Comparison of ENCODE assay signal across 18 cellular contexts in the genomic region with DNA sequence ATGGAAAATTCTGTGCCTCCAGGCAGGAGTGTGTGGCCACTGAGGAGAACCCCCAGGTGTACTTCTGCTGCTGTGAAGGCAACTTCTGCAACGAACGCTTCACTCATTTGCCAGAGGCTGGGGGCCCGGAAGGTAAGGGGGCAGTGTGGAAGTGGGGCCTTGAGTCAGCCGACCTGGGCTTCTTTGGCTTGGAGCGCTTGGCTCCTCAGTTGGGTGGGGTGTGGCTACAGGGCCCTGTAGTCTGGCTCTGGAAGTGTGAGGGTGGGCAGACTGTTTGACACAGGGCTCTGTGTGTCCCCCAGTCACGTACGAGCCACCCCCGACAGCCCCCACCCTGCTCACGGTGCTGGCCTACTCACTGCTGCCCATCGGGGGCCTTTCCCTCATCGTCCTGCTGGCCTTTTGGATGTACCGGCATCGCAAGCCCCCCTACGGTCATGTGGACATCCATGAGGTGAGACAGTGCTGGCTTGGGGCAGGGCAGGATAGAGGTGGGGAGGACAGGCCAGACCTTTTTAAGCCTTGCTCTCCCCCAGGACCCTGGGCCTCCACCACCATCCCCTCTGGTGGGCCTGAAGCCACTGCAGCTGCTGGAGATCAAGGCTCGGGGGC. TPM values are rescaled to one million over a fixed set of nuclear protein-coding genes. Genes with fewer than 3 reads are reported as not detected.
DNase-seq lines count a peak whose midpoint lies in the region; ATAC-seq, FAIRE-seq and TF ChIP-seq lines count a peak whose summit lies in the region.
"Had no signal": no experiment of that assay in that cellular context is flagged by ENCODE, and none has a peak within 500 bp of the region (broad histone marks: within the 10 kb centered on the region; RNA-seq: fewer than 3 reads in every experiment).

No MANE protein-coding gene starts in this region.

- H3K36me3 Mint-ChIP-seq in astrocyte (ENCODE audit: low read depth, unreplicated experiment) = peaks cover 8% of the 10 kb centered on the region
- H3K36me3 Mint-ChIP-seq in nephron progenitor cell (ENCODE audit: low read depth) = peaks cover 47% of the 10 kb centered on the region
- peaks cover 12% of the 10 kb centered on the region for H3K36me3 Mint-ChIP-seq in stimulated activated memory B cell treated with anti-CD40 and anti-IgM and Interleukin-4, amounts not matched to agents 10 μg/mL and 1 μg/mL and 100 μg/mL, for 72 hours

- TF ChIP-seq CTCF in astrocyte (IDR thresholded peaks at IDR 0.05; ENCODE audit: insufficient read depth, low read depth, low read length) (no peak), nephron progenitor cell (IDR thresholded peaks at IDR 0.05) (no peak)

- no peak for DNase-seq in stimulated activated naive CD8-positive, alpha-beta T cell treated with anti-CD3 and anti-CD28 coated beads, Interleukin-15, amount 100 ng/mL, for 72 hours
- no peak for DNase-seq in stimulated activated naive CD8-positive, alpha-beta T cell treated with anti-CD3 and anti-CD28 coated beads, Interleukin-15, Interleukin-2, amounts not matched to agents 100 U/mL and 50 U/mL, for 24 hours
- DNase-seq in astrocyte (ENCODE audit: low read depth) = no peak
- no peak for DNase-seq in nephron progenitor cell
- no peak for DNase-seq in NCI-H2171 (lab: John Stamatoyannopoulos, UW)
- DNase-seq in cerebellum (ENCODE audit: low spot score) = no peak
- DNase-seq: CD8-positive, alpha-beta memory T cell; COR-L47; DMS 273 treated with DMSO at 0.1 percent for 48 hours; GM23248; HCEC 1CT had no signal

- H3K27ac ChIP-seq in astrocyte (ENCODE audit: low read depth, low read length) = no peak overlapping the region
- H3K27ac ChIP-seq: BLaER1 treated with 17β-estradiol and CSF1 and Interleukin-3, amounts not matched to agents 10 nM and 100 nM; GM23248 had no signal

- no peaks in the 10 kb centered on the region for H3K36me3 ChIP-seq in astrocyte (ENCODE audit: insufficient read depth, low read length)

- no peak overlapping the region for H3K4me3 Mint-ChIP-seq in stimulated activated naive CD8-positive, alpha-beta T cell treated with anti-CD3 and anti-CD28 coated beads, Interleukin-15, amount 100 ng/mL, for 72 hours
- H3K4me3 Mint-ChIP-seq in astrocyte (ENCODE audit: unreplicated experiment) (peak overlapping the region; percentile 27), nephron progenitor cell (no peak overlapping the region)
- no peak overlapping the region for H3K4me3 Mint-ChIP-seq in stimulated activated memory B cell treated with anti-CD40 and anti-IgM and Interleukin-4, amounts not matched to agents 10 μg/mL and 1 μg/mL and 100 μg/mL, for 72 hours
- H3K4me3 Mint-ChIP-seq: B cell; CD8-positive, alpha-beta memory T cell had no signal

- H3K27ac Mint-ChIP-seq in stimulated activated naive CD8-positive, alpha-beta T cell treated with anti-CD3 and anti-CD28 coated beads, Interleukin-15, amount 100 ng/mL, for 72 hours = peak overlapping the region in 1 of 2 donors; percentile 78
- H3K27ac Mint-ChIP-seq in astrocyte (ENCODE audit: unreplicated experiment) (no peak overlapping the region), nephron progenitor cell (peak overlapping the region; percentile 16)
- H3K27ac Mint-ChIP-seq in stimulated activated memory B cell treated with anti-CD40 and anti-IgM and Interleukin-4, amounts not matched to agents 10 μg/mL and 1 μg/mL and 100 μg/mL, for 72 hours = no peak overlapping the region
- H3K27ac Mint-ChIP-seq: B cell had no signal

- no peak overlapping the region for H3K4me3 ChIP-seq in astrocyte (ENCODE audit: insufficient read depth, low read depth, low read length)
- H3K4me3 ChIP-seq: BLaER1 treated with 17β-estradiol and CSF1 and Interleukin-3, amounts not matched to agents 10 nM and 100 nM; GM23248 had no signal

- H2AFZ ChIP-seq in astrocyte (ENCODE audit: low read depth, low read length) = no peak overlapping the region
- H2AFZ ChIP-seq: GM23248 had no signal

- no peak overlapping the region for H3K4me2 ChIP-seq in astrocyte (ENCODE audit: low read length)
- H3K4me2 ChIP-seq: BLaER1 treated with 17β-estradiol and CSF1 and Interleukin-3, amounts not matched to agents 10 nM and 100 nM had no signal

- no peaks in the 10 kb centered on the region for H3K9me3 ChIP-seq in astrocyte (ENCODE audit: insufficient read depth, low read depth, low read length)
- H3K9me3 ChIP-seq: BLaER1 treated with 17β-estradiol and CSF1 and Interleukin-3, amounts not matched to agents 10 nM and 100 nM had no signal

- H3K9me3 Mint-ChIP-seq in stimulated activated naive CD8-positive, alpha-beta T cell treated with anti-CD3 and anti-CD28 coated beads, Interleukin-15, amount 100 ng/mL, for 72 hours = no peaks in the 10 kb centered on the region
- H3K9me3 Mint-ChIP-seq in astrocyte (ENCODE audit: unreplicated experiment) = peaks cover 3% of the 10 kb centered on the region
- H3K9me3 Mint-ChIP-seq in nephron progenitor cell = no peaks in the 10 kb centered on the region
- H3K9me3 Mint-ChIP-seq in stimulated activated memory B cell treated with anti-CD40 and anti-IgM and Interleukin-4, amounts not matched to agents 10 μg/mL and 1 μg/mL and 100 μg/mL, for 72 hours = no peaks in the 10 kb centered on the region
- H3K9me3 Mint-ChIP-seq: CD8-positive, alpha-beta memory T cell had no signal

- H3K9ac ChIP-seq in astrocyte (ENCODE audit: low read length) = no peak overlapping the region
- H3K9ac ChIP-seq: BLaER1 treated with 17β-estradiol and CSF1 and Interleukin-3, amounts not matched to agents 10 nM and 100 nM; GM23248 had no signal

- H3K4me1 Mint-ChIP-seq in stimulated activated naive CD8-positive, alpha-beta T cell treated with anti-CD3 and anti-CD28 coated beads, Interleukin-15, amount 100 ng/mL, for 72 hours = peaks cover 8% of the 10 kb centered on the region
- H3K4me1 Mint-ChIP-seq in astrocyte (ENCODE audit: low read depth, unreplicated experiment) (peaks cover 6% of the 10 kb centered on the region), nephron progenitor cell (peaks cover 32% of the 10 kb centered on the region)
- no peaks in the 10 kb centered on the region for H3K4me1 Mint-ChIP-seq in stimulated activated memory B cell treated with anti-CD40 and anti-IgM and Interleukin-4, amounts not matched to agents 10 μg/mL and 1 μg/mL and 100 μg/mL, for 72 hours
- H3K4me1 Mint-ChIP-seq: B cell had no signal

- no peaks in the 10 kb centered on the region for H3K4me1 ChIP-seq in astrocyte (ENCODE audit: insufficient read depth, low read length)

- no peaks in the 10 kb centered on the region for H3K27me3 Mint-ChIP-seq in stimulated activated naive CD8-positive, alpha-beta T cell treated with anti-CD3 and anti-CD28 coated beads, Interleukin-15, amount 100 ng/mL, for 72 hours
- H3K27me3 Mint-ChIP-seq in astrocyte (ENCODE audit: low read depth, unreplicated experiment) (no peaks in the 10 kb centered on the region), nephron progenitor cell (ENCODE audit: low read depth, poor library complexity) (no peaks in the 10 kb centered on the region)
- no peaks in the 10 kb centered on the region for H3K27me3 Mint-ChIP-seq in stimulated activated memory B cell treated with anti-CD40 and anti-IgM and Interleukin-4, amounts not matched to agents 10 μg/mL and 1 μg/mL and 100 μg/mL, for 72 hours
- H3K27me3 Mint-ChIP-seq: B cell; CD8-positive, alpha-beta memory T cell had no signal

- H3K27me3 ChIP-seq in astrocyte (ENCODE audit: insufficient read depth, low read length) = no peaks in the 10 kb centered on the region
- H3K27me3 ChIP-seq: BLaER1 treated with 17β-estradiol and CSF1 and Interleukin-3, amounts not matched to agents 10 nM and 100 nM had no signal

- FAIRE-seq in astrocyte (lab: Jason Lieb, UNC) = no peak
- FAIRE-seq: G401.6, GM12891, GM19239 had no signal

- H4K20me1 ChIP-seq in astrocyte (ENCODE audit: insufficient read depth, low read length) = peaks cover 20% of the 10 kb centered on the region

- peaks cover 3% of the 10 kb centered on the region for H3K79me2 ChIP-seq in astrocyte (ENCODE audit: insufficient read depth, low read length)

- ATAC-seq in stimulated activated naive CD8-positive, alpha-beta T cell treated with anti-CD3 and anti-CD28 coated beads, Interleukin-15, amount 100 ng/mL, for 72 hours = peak; percentile 12
- no peak for ATAC-seq in stimulated activated naive CD8-positive, alpha-beta T cell treated with anti-CD3 and anti-CD28 coated beads, Interleukin-15, Interleukin-2, amounts not matched to agents 100 U/mL and 50 U/mL, for 24 hours
- ATAC-seq in stimulated activated memory B cell treated with anti-CD40 and anti-IgM and Interleukin-4, amounts not matched to agents 10 μg/mL and 1 μg/mL and 100 μg/mL, for 72 hours = peak; percentile 4
- no peak for ATAC-seq in HG03045 (IDR thresholded peaks at IDR 0.05; ENCODE audit: unreplicated experiment)

RNA-seq across cellular contexts. Expression of gene EXOG, which starts 18.2 kb away (rescaled TPM):
- total RNA-seq in astrocyte = 11.5 and 12.0 TPM in 2 replicates
- total RNA-seq in cerebellum = 26.6 TPM

RNA-seq across cellular contexts. Expression of gene ACVR2B, which starts 24.3 kb away (rescaled TPM):
- total RNA-seq in astrocyte (12.7 and 14.7 TPM in 2 replicates), cerebellum (47.0 TPM)

Comparison
In these comparisons a context has a peak if more than half of its experiments do, and no peak if none do; other contexts are left out.
1. ATAC-seq: peak in stimulated activated naive CD8-positive, alpha-beta T cell treated with anti-CD3 and anti-CD28 coated beads, Interleukin-15, amount 100 ng/mL, for 72 hours (single experiment) and stimulated activated memory B cell treated with anti-CD40 and anti-IgM and Interleukin-4, amounts not matched to agents 10 μg/mL and 1 μg/mL and 100 μg/mL, for 72 hours (single experiment); none in stimulated activated naive CD8-positive, alpha-beta T cell treated with anti-CD3 and anti-CD28 coated beads, Interleukin-15, Interleukin-2, amounts not matched to agents 100 U/mL and 50 U/mL, for 24 hours (single experiment) and HG03045 (single experiment).